Comparison of ENCODE assay signal across 2 cellular contexts in the genomic region with DNA sequence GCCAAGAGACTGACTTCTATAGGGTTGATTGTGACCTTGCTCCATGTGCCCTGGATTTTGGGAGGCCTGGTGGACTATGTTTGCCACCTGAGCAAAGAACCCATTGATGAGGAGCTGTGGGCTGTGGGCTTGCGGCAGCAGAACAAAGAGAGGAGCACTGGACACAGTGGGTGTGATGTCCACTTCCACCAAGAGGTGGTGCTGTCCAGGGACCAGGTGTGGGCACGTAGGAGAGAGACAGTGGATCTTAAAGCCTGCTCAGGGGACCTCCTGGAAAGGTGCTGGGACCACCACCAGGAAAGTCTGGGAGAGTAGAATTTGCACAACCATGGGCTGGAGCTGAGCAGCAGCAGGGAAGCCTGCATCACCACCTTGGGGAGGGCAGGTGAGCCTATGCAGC.
TF ChIP-seq lines count a peak whose summit lies in the region.

No MANE protein-coding gene starts in this region.

TF ChIP-seq in GM23338, 12 proteins besides CTCF, POLR2A, EP300 and RAD21 (continued from another document):
- TF ChIP-seq, protein P1, sequence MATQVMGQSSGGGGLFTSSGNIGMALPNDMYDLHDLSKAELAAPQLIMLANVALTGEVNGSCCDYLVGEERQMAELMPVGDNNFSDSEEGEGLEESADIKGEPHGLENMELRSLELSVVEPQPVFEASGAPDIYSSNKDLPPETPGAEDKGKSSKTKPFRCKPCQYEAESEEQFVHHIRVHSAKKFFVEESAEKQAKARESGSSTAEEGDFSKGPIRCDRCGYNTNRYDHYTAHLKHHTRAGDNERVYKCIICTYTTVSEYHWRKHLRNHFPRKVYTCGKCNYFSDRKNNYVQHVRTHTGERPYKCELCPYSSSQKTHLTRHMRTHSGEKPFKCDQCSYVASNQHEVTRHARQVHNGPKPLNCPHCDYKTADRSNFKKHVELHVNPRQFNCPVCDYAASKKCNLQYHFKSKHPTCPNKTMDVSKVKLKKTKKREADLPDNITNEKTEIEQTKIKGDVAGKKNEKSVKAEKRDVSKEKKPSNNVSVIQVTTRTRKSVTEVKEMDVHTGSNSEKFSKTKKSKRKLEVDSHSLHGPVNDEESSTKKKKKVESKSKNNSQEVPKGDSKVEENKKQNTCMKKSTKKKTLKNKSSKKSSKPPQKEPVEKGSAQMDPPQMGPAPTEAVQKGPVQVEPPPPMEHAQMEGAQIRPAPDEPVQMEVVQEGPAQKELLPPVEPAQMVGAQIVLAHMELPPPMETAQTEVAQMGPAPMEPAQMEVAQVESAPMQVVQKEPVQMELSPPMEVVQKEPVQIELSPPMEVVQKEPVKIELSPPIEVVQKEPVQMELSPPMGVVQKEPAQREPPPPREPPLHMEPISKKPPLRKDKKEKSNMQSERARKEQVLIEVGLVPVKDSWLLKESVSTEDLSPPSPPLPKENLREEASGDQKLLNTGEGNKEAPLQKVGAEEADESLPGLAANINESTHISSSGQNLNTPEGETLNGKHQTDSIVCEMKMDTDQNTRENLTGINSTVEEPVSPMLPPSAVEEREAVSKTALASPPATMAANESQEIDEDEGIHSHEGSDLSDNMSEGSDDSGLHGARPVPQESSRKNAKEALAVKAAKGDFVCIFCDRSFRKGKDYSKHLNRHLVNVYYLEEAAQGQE (IDR thresholded peaks at IDR 0.05; ENCODE audit: unreplicated experiment) = no peak
- TF ChIP-seq CREB1 (CRISPR knock-in tag; IDR thresholded peaks at IDR 0.05; ENCODE audit: low read depth) (no peak), POLR2AphosphoS5 (IDR thresholded peaks at IDR 0.05; ENCODE audit: low read depth) (no peak), ETS1 (IDR thresholded peaks at IDR 0.05) (no peak), EZH2 (IDR thresholded peaks at IDR 0.05; ENCODE audit: low read depth, unreplicated experiment) (no peak), ZNF331 (CRISPR knock-in tag; IDR thresholded peaks at IDR 0.05; ENCODE audit: low read depth) (no peak)
- TF ChIP-seq, protein P2, sequence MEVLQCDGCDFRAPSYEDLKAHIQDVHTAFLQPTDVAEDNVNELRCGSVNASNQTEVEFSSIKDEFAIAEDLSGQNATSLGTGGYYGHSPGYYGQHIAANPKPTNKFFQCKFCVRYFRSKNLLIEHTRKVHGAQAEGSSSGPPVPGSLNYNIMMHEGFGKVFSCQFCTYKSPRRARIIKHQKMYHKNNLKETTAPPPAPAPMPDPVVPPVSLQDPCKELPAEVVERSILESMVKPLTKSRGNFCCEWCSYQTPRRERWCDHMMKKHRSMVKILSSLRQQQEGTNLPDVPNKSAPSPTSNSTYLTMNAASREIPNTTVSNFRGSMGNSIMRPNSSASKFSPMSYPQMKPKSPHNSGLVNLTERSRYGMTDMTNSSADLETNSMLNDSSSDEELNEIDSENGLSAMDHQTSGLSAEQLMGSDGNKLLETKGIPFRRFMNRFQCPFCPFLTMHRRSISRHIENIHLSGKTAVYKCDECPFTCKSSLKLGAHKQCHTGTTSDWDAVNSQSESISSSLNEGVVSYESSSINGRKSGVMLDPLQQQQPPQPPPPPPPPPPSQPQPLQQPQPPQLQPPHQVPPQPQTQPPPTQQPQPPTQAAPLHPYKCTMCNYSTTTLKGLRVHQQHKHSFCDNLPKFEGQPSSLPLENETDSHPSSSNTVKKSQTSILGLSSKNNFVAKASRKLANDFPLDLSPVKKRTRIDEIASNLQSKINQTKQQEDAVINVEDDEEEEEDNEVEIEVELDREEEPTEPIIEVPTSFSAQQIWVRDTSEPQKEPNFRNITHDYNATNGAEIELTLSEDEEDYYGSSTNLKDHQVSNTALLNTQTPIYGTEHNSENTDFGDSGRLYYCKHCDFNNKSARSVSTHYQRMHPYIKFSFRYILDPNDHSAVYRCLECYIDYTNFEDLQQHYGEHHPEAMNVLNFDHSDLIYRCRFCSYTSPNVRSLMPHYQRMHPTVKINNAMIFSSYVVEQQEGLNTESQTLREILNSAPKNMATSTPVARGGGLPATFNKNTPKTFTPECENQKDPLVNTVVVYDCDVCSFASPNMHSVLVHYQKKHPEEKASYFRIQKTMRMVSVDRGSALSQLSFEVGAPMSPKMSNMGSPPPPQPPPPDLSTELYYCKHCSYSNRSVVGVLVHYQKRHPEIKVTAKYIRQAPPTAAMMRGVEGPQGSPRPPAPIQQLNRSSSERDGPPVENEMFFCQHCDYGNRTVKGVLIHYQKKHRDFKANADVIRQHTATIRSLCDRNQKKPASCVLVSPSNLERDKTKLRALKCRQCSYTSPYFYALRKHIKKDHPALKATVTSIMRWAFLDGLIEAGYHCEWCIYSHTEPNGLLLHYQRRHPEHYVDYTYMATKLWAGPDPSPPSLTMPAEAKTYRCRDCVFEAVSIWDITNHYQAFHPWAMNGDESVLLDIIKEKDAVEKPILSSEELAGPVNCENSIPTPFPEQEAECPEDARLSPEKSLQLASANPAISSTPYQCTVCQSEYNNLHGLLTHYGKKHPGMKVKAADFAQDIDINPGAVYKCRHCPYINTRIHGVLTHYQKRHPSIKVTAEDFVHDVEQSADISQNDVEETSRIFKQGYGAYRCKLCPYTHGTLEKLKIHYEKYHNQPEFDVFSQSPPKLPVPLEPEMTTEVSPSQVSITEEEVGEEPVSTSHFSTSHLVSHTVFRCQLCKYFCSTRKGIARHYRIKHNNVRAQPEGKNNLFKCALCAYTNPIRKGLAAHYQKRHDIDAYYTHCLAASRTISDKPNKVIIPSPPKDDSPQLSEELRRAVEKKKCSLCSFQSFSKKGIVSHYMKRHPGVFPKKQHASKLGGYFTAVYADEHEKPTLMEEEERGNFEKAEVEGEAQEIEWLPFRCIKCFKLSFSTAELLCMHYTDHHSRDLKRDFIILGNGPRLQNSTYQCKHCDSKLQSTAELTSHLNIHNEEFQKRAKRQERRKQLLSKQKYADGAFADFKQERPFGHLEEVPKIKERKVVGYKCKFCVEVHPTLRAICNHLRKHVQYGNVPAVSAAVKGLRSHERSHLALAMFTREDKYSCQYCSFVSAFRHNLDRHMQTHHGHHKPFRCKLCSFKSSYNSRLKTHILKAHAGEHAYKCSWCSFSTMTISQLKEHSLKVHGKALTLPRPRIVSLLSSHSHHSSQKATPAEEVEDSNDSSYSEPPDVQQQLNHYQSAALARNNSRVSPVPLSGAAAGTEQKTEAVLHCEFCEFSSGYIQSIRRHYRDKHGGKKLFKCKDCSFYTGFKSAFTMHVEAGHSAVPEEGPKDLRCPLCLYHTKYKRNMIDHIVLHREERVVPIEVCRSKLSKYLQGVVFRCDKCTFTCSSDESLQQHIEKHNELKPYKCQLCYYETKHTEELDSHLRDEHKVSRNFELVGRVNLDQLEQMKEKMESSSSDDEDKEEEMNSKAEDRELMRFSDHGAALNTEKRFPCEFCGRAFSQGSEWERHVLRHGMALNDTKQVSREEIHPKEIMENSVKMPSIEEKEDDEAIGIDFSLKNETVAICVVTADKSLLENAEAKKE (CRISPR knock-in tag; IDR thresholded peaks at IDR 0.05) = no peak

TF ChIP-seq in SK-N-SH, 30 proteins besides CTCF, POLR2A, EP300 and RAD21 (continued from another document):
- TF ChIP-seq, protein P3, sequence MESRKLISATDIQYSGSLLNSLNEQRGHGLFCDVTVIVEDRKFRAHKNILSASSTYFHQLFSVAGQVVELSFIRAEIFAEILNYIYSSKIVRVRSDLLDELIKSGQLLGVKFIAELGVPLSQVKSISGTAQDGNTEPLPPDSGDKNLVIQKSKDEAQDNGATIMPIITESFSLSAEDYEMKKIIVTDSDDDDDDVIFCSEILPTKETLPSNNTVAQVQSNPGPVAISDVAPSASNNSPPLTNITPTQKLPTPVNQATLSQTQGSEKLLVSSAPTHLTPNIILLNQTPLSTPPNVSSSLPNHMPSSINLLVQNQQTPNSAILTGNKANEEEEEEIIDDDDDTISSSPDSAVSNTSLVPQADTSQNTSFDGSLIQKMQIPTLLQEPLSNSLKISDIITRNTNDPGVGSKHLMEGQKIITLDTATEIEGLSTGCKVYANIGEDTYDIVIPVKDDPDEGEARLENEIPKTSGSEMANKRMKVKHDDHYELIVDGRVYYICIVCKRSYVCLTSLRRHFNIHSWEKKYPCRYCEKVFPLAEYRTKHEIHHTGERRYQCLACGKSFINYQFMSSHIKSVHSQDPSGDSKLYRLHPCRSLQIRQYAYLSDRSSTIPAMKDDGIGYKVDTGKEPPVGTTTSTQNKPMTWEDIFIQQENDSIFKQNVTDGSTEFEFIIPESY (IDR thresholded peaks at IDR 0.05; ENCODE audit: borderline replicate concordance, low read depth) = no peak
- TF ChIP-seq, protein P1 (IDR thresholded peaks at IDR 0.05; ENCODE audit: low read depth, low read length) = no peak
